In the genomic region with DNA sequence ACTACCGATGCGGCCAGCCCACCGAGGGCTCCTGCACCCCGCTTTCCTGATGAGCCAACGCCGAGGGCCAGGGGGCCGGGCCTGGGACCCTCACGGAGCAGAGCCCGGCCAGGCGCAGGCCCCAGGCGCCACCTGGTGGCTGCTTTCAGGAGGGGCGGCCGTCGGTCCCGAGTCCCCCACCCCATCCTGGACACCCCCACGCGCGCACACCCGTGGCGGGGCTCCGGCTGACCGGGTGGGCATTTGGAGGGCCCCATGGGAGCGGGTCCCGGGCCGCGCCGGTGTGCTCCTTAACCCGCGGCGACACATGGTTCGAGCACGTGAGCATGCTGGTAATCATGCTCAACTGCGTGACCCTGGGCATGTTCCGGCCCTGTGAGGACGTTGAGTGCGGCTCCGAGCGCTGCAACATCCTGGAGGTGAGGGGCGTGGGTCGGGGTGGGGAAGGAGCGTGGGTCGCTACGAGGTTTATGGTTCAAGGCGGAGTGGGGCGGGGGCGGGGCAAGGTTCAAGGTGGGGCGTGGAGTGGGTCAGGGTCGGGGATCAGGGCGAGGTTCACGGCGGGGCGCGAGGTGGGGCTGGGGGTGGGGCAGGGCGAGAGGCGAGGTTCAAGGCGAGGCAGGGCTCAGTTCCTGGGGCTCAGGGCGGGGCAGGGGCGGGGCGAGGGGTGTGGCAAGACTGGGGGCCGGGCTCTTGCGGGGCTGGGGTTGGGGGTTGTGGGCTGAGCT, we compare ENCODE assay signal across 9 cellular contexts. TPM values are rescaled to one million over a fixed set of nuclear protein-coding genes. Genes with fewer than 3 reads are reported as not detected.
A peak's percentile ranks its signal among the peaks of the same experiment; 100 is the strongest.
DNase-seq lines count a peak whose midpoint lies in the region; ATAC-seq and TF ChIP-seq lines count a peak whose summit lies in the region.
"Had no signal": no experiment of that assay in that cellular context is flagged by ENCODE, and none has a peak within 500 bp of the region (broad histone marks: within the 10 kb centered on the region; RNA-seq: fewer than 3 reads in every experiment).

No MANE protein-coding gene starts in this region.

- no peaks in the 10 kb centered on the region for H3K36me3 Mint-ChIP-seq in activated CD4-positive, alpha-beta T cell treated with anti-CD3 and anti-CD28 coated beads, Interleukin-2, amount 10 ng/mL, durations not matched to agents 24 days and 14 days (ENCODE audit: low read depth)
- H3K36me3 Mint-ChIP-seq in activated CD4-positive, alpha-beta T cell treated with anti-CD3 and anti-CD28 coated beads, Interleukin-2, amount 10 ng/mL, durations not matched to agents 7 days and 5 days (ENCODE audit: low read depth), result no peaks in the 10 kb centered on the region

- no peaks in the 10 kb centered on the region for H3K4me1 Mint-ChIP-seq in activated CD4-positive, alpha-beta T cell treated with anti-CD3 and anti-CD28 coated beads, Interleukin-2, amount 10 ng/mL, durations not matched to agents 24 days and 14 days
- no peaks in the 10 kb centered on the region for H3K4me1 Mint-ChIP-seq in activated CD4-positive, alpha-beta T cell treated with anti-CD3 and anti-CD28 coated beads, Interleukin-2, amount 10 ng/mL, durations not matched to agents 7 days and 5 days

- POLR2A ChIA-PET in activated CD4-positive, alpha-beta T cell treated with anti-CD3 and anti-CD28 coated beads, Interleukin-2, amount 10 ng/mL, durations not matched to agents 7 days and 5 days (lab: Charles Lee), result no interaction called here

- no peaks in the 10 kb centered on the region for H3K9me3 Mint-ChIP-seq in activated CD4-positive, alpha-beta T cell treated with anti-CD3 and anti-CD28 coated beads, Interleukin-2, amount 10 ng/mL, durations not matched to agents 24 days and 14 days
- H3K9me3 Mint-ChIP-seq in activated CD4-positive, alpha-beta T cell treated with anti-CD3 and anti-CD28 coated beads, Interleukin-2, amount 10 ng/mL, durations not matched to agents 7 days and 5 days, result no peaks in the 10 kb centered on the region

- H3K27ac Mint-ChIP-seq in activated CD4-positive, alpha-beta T cell treated with anti-CD3 and anti-CD28 coated beads, Interleukin-2, amount 10 ng/mL, durations not matched to agents 24 days and 14 days, result no peak overlapping the region
- no peak overlapping the region for H3K27ac Mint-ChIP-seq in activated CD4-positive, alpha-beta T cell treated with anti-CD3 and anti-CD28 coated beads, Interleukin-2, amount 10 ng/mL, durations not matched to agents 7 days and 5 days

- H3K9me3 ChIP-seq in right atrium auricular region (no peaks in the 10 kb centered on the region), suprapubic skin (no peaks in the 10 kb centered on the region)

- no peak overlapping the region for H3K27ac ChIP-seq in right atrium auricular region
- H3K27ac ChIP-seq in suprapubic skin, result no peak overlapping the region

- no peak for ATAC-seq in HG03354 (IDR thresholded peaks at IDR 0.05; ENCODE audit: poor library complexity, severe bottlenecking, unreplicated experiment)
- ATAC-seq in HG02884 (IDR thresholded peaks at IDR 0.05; ENCODE audit: unreplicated experiment), result no peak

- H3K4me1 ChIP-seq in right atrium auricular region, result peaks cover 0 to 6% of the 10 kb centered on the region in 2 donors
- H3K4me1 ChIP-seq in suprapubic skin, result no peaks in the 10 kb centered on the region

- TF ChIP-seq CTCF in right atrium auricular region (IDR thresholded peaks at IDR 0.05), result peak; percentile 59 to 95
- peak; percentile 10 to 56 for TF ChIP-seq CTCF in suprapubic skin (IDR thresholded peaks at IDR 0.05)

- no peak overlapping the region for H3K4me3 Mint-ChIP-seq in activated CD4-positive, alpha-beta T cell treated with anti-CD3 and anti-CD28 coated beads, Interleukin-2, amount 10 ng/mL, durations not matched to agents 24 days and 14 days
- H3K4me3 Mint-ChIP-seq in activated CD4-positive, alpha-beta T cell treated with anti-CD3 and anti-CD28 coated beads, Interleukin-2, amount 10 ng/mL, durations not matched to agents 7 days and 5 days, result no peak overlapping the region

- TF ChIP-seq EP300 in suprapubic skin (IDR thresholded peaks at IDR 0.05), result no peak

- 24% methylated on average over 4 of the region's 61 CpGs for WGBS in suprapubic skin

- CTCF ChIA-PET in activated CD4-positive, alpha-beta T cell treated with anti-CD3 and anti-CD28 coated beads, Interleukin-2, amount 10 ng/mL, durations not matched to agents 7 days and 5 days (lab: Charles Lee), result no interaction called here

- H3K27me3 Mint-ChIP-seq in activated CD4-positive, alpha-beta T cell treated with anti-CD3 and anti-CD28 coated beads, Interleukin-2, amount 10 ng/mL, durations not matched to agents 24 days and 14 days, result no peaks in the 10 kb centered on the region
- H3K27me3 Mint-ChIP-seq in activated CD4-positive, alpha-beta T cell treated with anti-CD3 and anti-CD28 coated beads, Interleukin-2, amount 10 ng/mL, durations not matched to agents 7 days and 5 days, result no peaks in the 10 kb centered on the region

- DNase-seq in activated CD4-positive, alpha-beta T cell treated with anti-CD3 and anti-CD28 coated beads, Interleukin-2, amount 10 ng/mL, durations not matched to agents 24 days and 14 days, result peak; percentile 70
- DNase-seq in activated CD4-positive, alpha-beta T cell treated with anti-CD3 and anti-CD28 coated beads, Interleukin-2, amount 10 ng/mL, durations not matched to agents 7 days and 5 days, result no peak
- DNase-seq in activated T-cell treated with anti-CD3 and anti-CD28 coated beads for 48 hours (ENCODE audit: low read depth) (peak; percentile 12), right atrium auricular region (ENCODE audit: low spot score) (no peak), suprapubic skin (ENCODE audit: low spot score in 2 of 2) (no peak), NCI-H510A treated with DMSO at 0.1 percent for 48 hours (lab: John Stamatoyannopoulos, UW) (no peak)
- DNase-seq: NCI-H187 treated with DMSO at 0.1 percent for 48 hours had no signal

- H3K4me3 ChIP-seq in right atrium auricular region (peak overlapping the region in 1 of 2 donors; percentile 4), suprapubic skin (no peak overlapping the region)

- intact Hi-C loops in activated CD4-positive, alpha-beta T cell treated with anti-CD3 and anti-CD28 coated beads, Interleukin-2, amount 10 ng/mL, durations not matched to agents 24 days and 14 days (cut with micrococcal nuclease), result no loop called here

- H3K36me3 ChIP-seq in right atrium auricular region, result no peaks in the 10 kb centered on the region
- H3K36me3 ChIP-seq in suprapubic skin, result no peaks in the 10 kb centered on the region

- TF ChIP-seq POLR2A in suprapubic skin (IDR thresholded peaks at IDR 0.05), result no peak

- H3K27me3 ChIP-seq in right atrium auricular region (no peaks in the 10 kb centered on the region), suprapubic skin (peaks cover 39% of the 10 kb centered on the region)

RNA-seq across cellular contexts. Expression of gene TPSG1, which starts 30.2 kb away (rescaled TPM):
- total RNA-seq in activated CD4-positive, alpha-beta T cell treated with anti-CD3 and anti-CD28 coated beads, Interleukin-2, amount 10 ng/mL, durations not matched to agents 24 days and 14 days, result not detected in 2 replicates
- total RNA-seq in activated CD4-positive, alpha-beta T cell treated with anti-CD3 and anti-CD28 coated beads, Interleukin-2, amount 10 ng/mL, durations not matched to agents 7 days and 5 days, result not detected
- total RNA-seq in right atrium auricular region (not detected), suprapubic skin (1 to 10 TPM in 1 of 4 donors, not detected in 3; 1.6 TPM)

RNA-seq across cellular contexts. Expression of gene TPSB2, which starts 35.2 kb away (rescaled TPM):
- not detected in 2 replicates for total RNA-seq in activated CD4-positive, alpha-beta T cell treated with anti-CD3 and anti-CD28 coated beads, Interleukin-2, amount 10 ng/mL, durations not matched to agents 24 days and 14 days
- not detected for total RNA-seq in activated CD4-positive, alpha-beta T cell treated with anti-CD3 and anti-CD28 coated beads, Interleukin-2, amount 10 ng/mL, durations not matched to agents 7 days and 5 days
- total RNA-seq in right atrium auricular region (10 to 100 TPM in 1 of 2 donors, 1 to 10 TPM in 1; 1.2 to 12.5 TPM), suprapubic skin (10 to 100 TPM; 13.0 to 36.9 (median 22.5) TPM)

RNA-seq across cellular contexts. Expression of gene CACNA1H, which starts 41.9 kb away (rescaled TPM):
- 0.05 and 0.07 TPM in 2 replicates for total RNA-seq in activated CD4-positive, alpha-beta T cell treated with anti-CD3 and anti-CD28 coated beads, Interleukin-2, amount 10 ng/mL, durations not matched to agents 24 days and 14 days
- 1 to 10 TPM; 3.2 to 3.6 TPM for total RNA-seq in activated CD4-positive, alpha-beta T cell treated with anti-CD3 and anti-CD28 coated beads, Interleukin-2, amount 10 ng/mL, durations not matched to agents 7 days and 5 days
- total RNA-seq in right atrium auricular region (1 to 10 TPM; 7.0 to 9.4 TPM), suprapubic skin (100 to 1,000 TPM in 1 of 4 donors, 10 to 100 TPM in 3; 19.4 to 167 (median 38.4) TPM)

RNA-seq across cellular contexts. Expression of gene TPSAB1, which starts 45.7 kb away (rescaled TPM):
- not detected in 2 replicates for total RNA-seq in activated CD4-positive, alpha-beta T cell treated with anti-CD3 and anti-CD28 coated beads, Interleukin-2, amount 10 ng/mL, durations not matched to agents 24 days and 14 days
- not detected for total RNA-seq in activated CD4-positive, alpha-beta T cell treated with anti-CD3 and anti-CD28 coated beads, Interleukin-2, amount 10 ng/mL, durations not matched to agents 7 days and 5 days
- total RNA-seq in right atrium auricular region, result 1 to 10 TPM; 2.6 to 8.9 TPM
- 10 to 100 TPM in 3 of 4 donors, 1 to 10 TPM in 1; 6.0 to 36.8 (median 16.5) TPM for total RNA-seq in suprapubic skin

Comparison
In these comparisons a context has a peak if more than half of its experiments do, and no peak if none do; other contexts are left out.
1. DNase-seq: peak in activated CD4-positive, alpha-beta T cell treated with anti-CD3 and anti-CD28 coated beads, Interleukin-2, amount 10 ng/mL, durations not matched to agents 24 days and 14 days (single experiment) and activated T-cell treated with anti-CD3 and anti-CD28 coated beads for 48 hours (single experiment); none in activated CD4-positive, alpha-beta T cell treated with anti-CD3 and anti-CD28 coated beads, Interleukin-2, amount 10 ng/mL, durations not matched to agents 7 days and 5 days (single experiment), right atrium auricular region (single experiment), suprapubic skin (0 of 2) and NCI-H510A treated with DMSO at 0.1 percent for 48 hours (single experiment).